ENCODE assay signal across 2 cellular contexts in the genomic region with DNA sequence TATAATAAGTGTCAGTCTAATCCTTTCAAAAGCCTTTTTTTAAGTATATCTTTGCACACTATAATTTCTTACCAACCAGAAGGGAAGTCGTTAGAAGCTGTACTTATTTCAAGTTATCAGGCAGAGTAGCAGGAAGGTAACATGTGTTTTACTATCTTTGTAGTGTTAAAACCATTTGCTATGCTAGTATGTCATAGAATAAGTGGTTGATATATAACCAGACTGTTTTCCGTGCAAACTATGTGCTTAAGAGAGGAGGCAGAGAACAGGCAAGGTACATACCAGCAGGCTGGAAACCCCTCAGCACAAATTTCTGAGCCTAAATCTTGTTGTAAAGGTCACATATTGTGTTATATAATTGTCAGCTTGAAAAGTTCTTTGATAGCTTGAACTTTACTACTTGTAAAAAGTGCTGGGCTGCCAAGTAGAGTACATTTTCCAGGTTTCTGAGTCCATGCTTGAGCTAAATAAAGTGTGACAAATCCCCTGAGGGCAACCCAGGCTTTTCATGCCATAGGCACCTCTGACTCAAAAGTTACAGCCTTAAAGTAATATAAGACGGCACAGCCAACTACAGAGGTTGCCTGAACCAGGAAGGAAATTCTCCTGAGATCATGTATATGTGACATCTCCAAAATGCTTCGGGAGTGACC.
TF ChIP-seq lines count a peak whose summit lies in the region.

No MANE protein-coding gene starts in this region.

TF ChIP-seq in IMR-90, 13 proteins besides CTCF, POLR2A, EP300 and RAD21 (continued from another document):
- TF ChIP-seq BHLHE40 (IDR thresholded peaks at IDR 0.05; ENCODE audit: low read depth, low read length) (no peak), RCOR1 (IDR thresholded peaks at IDR 0.05; ENCODE audit: insufficient replicate concordance, low read length) (no peak), NFE2L2 (IDR thresholded peaks at IDR 0.05; ENCODE audit: low read depth, low read length) (no peak), MAFK (IDR thresholded peaks at IDR 0.05; ENCODE audit: low read depth, low read length) (no peak), CEBPB (IDR thresholded peaks at IDR 0.05; ENCODE audit: low read depth, low read length) (no peak), SMC3 (IDR thresholded peaks at IDR 0.05; ENCODE audit: low read depth, low read length) (no peak), CHD1 (IDR thresholded peaks at IDR 0.05; ENCODE audit: low read depth, low read length) (no peak), RFX5 (IDR thresholded peaks at IDR 0.05; ENCODE audit: low read depth, low read length) (no peak)
- TF ChIP-seq, protein P1, sequence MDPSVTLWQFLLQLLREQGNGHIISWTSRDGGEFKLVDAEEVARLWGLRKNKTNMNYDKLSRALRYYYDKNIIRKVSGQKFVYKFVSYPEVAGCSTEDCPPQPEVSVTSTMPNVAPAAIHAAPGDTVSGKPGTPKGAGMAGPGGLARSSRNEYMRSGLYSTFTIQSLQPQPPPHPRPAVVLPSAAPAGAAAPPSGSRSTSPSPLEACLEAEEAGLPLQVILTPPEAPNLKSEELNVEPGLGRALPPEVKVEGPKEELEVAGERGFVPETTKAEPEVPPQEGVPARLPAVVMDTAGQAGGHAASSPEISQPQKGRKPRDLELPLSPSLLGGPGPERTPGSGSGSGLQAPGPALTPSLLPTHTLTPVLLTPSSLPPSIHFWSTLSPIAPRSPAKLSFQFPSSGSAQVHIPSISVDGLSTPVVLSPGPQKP (IDR thresholded peaks at IDR 0.05; ENCODE audit: borderline replicate concordance, low read depth, low read length): no peak
- TF ChIP-seq, protein P2, sequence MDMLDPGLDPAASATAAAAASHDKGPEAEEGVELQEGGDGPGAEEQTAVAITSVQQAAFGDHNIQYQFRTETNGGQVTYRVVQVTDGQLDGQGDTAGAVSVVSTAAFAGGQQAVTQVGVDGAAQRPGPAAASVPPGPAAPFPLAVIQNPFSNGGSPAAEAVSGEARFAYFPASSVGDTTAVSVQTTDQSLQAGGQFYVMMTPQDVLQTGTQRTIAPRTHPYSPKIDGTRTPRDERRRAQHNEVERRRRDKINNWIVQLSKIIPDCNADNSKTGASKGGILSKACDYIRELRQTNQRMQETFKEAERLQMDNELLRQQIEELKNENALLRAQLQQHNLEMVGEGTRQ (IDR thresholded peaks at IDR 0.05; ENCODE audit: low read depth, low read length): no peak

TF ChIP-seq in SK-N-SH, 30 proteins besides CTCF, POLR2A, EP300 and RAD21:
- TF ChIP-seq, protein P3, sequence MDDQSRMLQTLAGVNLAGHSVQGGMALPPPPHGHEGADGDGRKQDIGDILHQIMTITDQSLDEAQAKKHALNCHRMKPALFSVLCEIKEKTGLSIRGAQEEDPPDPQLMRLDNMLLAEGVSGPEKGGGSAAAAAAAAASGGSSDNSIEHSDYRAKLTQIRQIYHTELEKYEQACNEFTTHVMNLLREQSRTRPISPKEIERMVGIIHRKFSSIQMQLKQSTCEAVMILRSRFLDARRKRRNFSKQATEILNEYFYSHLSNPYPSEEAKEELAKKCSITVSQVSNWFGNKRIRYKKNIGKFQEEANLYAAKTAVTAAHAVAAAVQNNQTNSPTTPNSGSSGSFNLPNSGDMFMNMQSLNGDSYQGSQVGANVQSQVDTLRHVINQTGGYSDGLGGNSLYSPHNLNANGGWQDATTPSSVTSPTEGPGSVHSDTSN (IDR thresholded peaks at IDR 0.05): 0 out of 2 replicates have a peak, but pooled peaks have one; percentile 14
- TF ChIP-seq FOXM1 (IDR thresholded peaks at IDR 0.05; ENCODE audit: low read depth): no peak
TF ChIP-seq in SK-N-SH: peak in this region for 1.
